In the genomic region with DNA sequence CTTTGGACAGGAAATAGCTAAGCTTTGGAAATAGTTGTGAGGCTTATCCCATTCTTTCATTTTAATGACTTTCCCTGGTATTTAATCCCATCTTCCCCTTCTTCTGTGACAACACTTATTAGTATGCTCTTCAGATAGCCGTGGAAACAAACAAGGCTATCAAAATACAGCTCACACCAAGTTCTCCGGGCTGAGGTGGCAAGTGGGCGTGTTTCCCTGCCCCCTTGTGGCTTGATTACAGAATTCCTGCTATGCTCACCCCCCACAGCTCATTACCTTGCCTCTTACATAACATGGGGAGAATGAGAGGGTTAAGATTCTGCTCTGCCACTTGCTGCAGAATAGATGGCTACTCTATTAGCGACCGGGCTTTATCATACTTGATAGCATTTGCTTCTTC, we compare ENCODE assay signal across 9 cellular contexts.
DNase-seq lines count a peak whose midpoint lies in the region; ATAC-seq and TF ChIP-seq lines count a peak whose summit lies in the region.
"Had no signal": no experiment of that assay in that cellular context is flagged by ENCODE, and none has a peak within 500 bp of the region (broad histone marks: within the 10 kb centered on the region; RNA-seq: fewer than 3 reads in every experiment).

No MANE protein-coding gene starts in this region.

- DNase-seq in D341Med (ENCODE audit: low spot score) (peak; percentile 46), HEK293T (ENCODE audit: extremely low spot score) (peak; percentile 42), RWPE2 (ENCODE audit: low spot score) (no peak), iPS DF 6.9 (ENCODE audit: low read depth, low spot score) (peak; percentile 48), dedifferentiated amniotic fluid mesenchymal stem cell (ENCODE audit: extremely low spot score) (no peak), NCI-H1105 treated with DMSO at 0.1 percent for 48 hours (lab: John Stamatoyannopoulos, UW) (no peak)
- no peak for DNase-seq in activated CD4-positive, CD25-positive, alpha-beta regulatory T cell (lab: John Stamatoyannopoulos, UW)
- DNase-seq: activated effector memory CD4-positive, alpha-beta T cell treated with anti-CD3 and anti-CD28 coated beads, Interleukin-2, amount 50 U/mL, for 16 hours had no signal

- no peaks in the 10 kb centered on the region for H3K9me3 ChIP-seq in RWPE2 (ENCODE audit: severe bottlenecking)
- no peaks in the 10 kb centered on the region for H3K9me3 ChIP-seq in iPS DF 6.9 (ENCODE audit: control insufficient read depth, insufficient read depth, low read length)

- WGBS in iPS DF 6.9 (ENCODE audit: insufficient coverage, insufficient read length), result no CpG with 5 or more reads among the region's 5 CpGs

- TF ChIP-seq CTCF in RWPE2 (IDR thresholded peaks at IDR 0.05; ENCODE audit: poor library complexity, severe bottlenecking), result peak; percentile 46

- no peak overlapping the region for H3K27ac ChIP-seq in RWPE2 (ENCODE audit: poor library complexity, severe bottlenecking)
- no peak overlapping the region for H3K27ac ChIP-seq in iPS DF 6.9 (ENCODE audit: low read length)

- no peaks in the 10 kb centered on the region for H3K27me3 ChIP-seq in RWPE2 (ENCODE audit: insufficient read depth, poor library complexity, severe bottlenecking)
- H3K27me3 ChIP-seq in iPS DF 6.9 (ENCODE audit: control insufficient read depth, insufficient read depth, low read length), result no peaks in the 10 kb centered on the region

- no peak for ATAC-seq in RWPE2 (ENCODE audit: low read depth)
- no peak for ATAC-seq in GM18511 (IDR thresholded peaks at IDR 0.05; ENCODE audit: unreplicated experiment)

- no peaks in the 10 kb centered on the region for H3K4me1 ChIP-seq in RWPE2 (ENCODE audit: insufficient read depth, poor library complexity, severe bottlenecking)
- H3K4me1 ChIP-seq in iPS DF 6.9 (ENCODE audit: control insufficient read depth, insufficient read depth, low read length), result no peaks in the 10 kb centered on the region

- H3K36me3 ChIP-seq in RWPE2 (ENCODE audit: low read depth) (no peaks in the 10 kb centered on the region), iPS DF 6.9 (ENCODE audit: control insufficient read depth, insufficient read depth, low read length) (no peaks in the 10 kb centered on the region)

- POLR2A ChIA-PET in HEK293T (lab: Yijun Ruan, JAX), result no interaction called here

- CTCF ChIA-PET in HEK293T (lab: Yijun Ruan, JAX), result interaction anchor here (0.8 to 2.0 kb wide), 2 partner anchors 120 to 727 kb away, joined by 3 to 9 read pairs; no protein-coding TSS in a partner anchor

- H3K4me3 ChIP-seq in RWPE2 (ENCODE audit: severe bottlenecking), result no peak overlapping the region
- H3K4me3 ChIP-seq in iPS DF 6.9 (ENCODE audit: low read length), result no peak overlapping the region

TF ChIP-seq in HEK293T, 16 proteins besides CTCF, POLR2A, EP300 and RAD21:
- TF ChIP-seq, protein P1, sequence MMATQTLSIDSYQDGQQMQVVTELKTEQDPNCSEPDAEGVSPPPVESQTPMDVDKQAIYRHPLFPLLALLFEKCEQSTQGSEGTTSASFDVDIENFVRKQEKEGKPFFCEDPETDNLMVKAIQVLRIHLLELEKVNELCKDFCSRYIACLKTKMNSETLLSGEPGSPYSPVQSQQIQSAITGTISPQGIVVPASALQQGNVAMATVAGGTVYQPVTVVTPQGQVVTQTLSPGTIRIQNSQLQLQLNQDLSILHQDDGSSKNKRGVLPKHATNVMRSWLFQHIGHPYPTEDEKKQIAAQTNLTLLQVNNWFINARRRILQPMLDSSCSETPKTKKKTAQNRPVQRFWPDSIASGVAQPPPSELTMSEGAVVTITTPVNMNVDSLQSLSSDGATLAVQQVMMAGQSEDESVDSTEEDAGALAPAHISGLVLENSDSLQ (IDR thresholded peaks at IDR 0.05), result no peak

Comparison
In these comparisons a context has a peak if more than half of its experiments do, and no peak if none do; other contexts are left out.
1. DNase-seq: peak in D341Med (single experiment), HEK293T (single experiment) and iPS DF 6.9 (single experiment); none in RWPE2 (single experiment), dedifferentiated amniotic fluid mesenchymal stem cell (single experiment), activated CD4-positive, CD25-positive, alpha-beta regulatory T cell (0 of 4) and NCI-H1105 treated with DMSO at 0.1 percent for 48 hours (single experiment).